In the genomic region with DNA sequence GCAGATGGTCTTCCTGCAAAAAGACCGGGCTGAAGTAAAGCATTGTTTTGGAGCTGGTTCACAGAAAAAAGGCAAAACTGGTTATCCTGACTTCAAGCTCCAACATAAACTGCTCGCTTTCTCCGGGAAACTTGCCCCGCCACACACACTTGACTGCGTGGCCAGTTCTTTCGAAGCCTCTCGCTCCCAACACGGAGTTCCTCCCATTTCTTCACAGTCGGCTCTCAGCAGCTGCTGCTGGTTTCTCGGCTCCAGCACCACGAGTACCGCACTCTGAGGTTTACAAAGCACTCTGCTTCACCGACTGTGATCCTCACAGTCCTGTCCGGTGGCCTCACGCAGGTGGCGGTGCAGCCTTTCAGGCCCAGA, we compare ENCODE assay signal across 8 cellular contexts. TPM values are rescaled to one million over a fixed set of nuclear protein-coding genes. Genes with fewer than 3 reads are reported as not detected.
DNase-seq lines count a peak whose midpoint lies in the region; ATAC-seq and TF ChIP-seq lines count a peak whose summit lies in the region.

No MANE protein-coding gene starts in this region.

- peak overlapping the region; percentile 86 to 99 for H3K27ac ChIP-seq in lung (ENCODE audit: low read depth in 1 of 2, low read length in 1 of 2)
- H3K27ac ChIP-seq in aorta (ENCODE audit: low read depth in 1 of 2, low read length in 2 of 2) = peak overlapping the region; percentile 20 to 57

- intact Hi-C loops in aorta (cut with DNase I) = loop anchor here (5.0 to 10.0 kb wide), 2 partner anchors 33 to 260 kb away; a partner anchor contains a TSS

- WGBS in lung, 2 donors = 1% methylated on average over 16 of the region's 16 CpGs
- 0% methylated on average over 16 of the region's 16 CpGs for WGBS in aorta, 2 donors

- peaks cover 0 to 3% of the 10 kb centered on the region in 2 donors for H3K4me1 ChIP-seq in lung (ENCODE audit: control insufficient read depth in 2 of 2, insufficient read depth in 2 of 2, low read length in 2 of 2)
- H3K4me1 ChIP-seq in aorta (ENCODE audit: control insufficient read depth in 1 of 2, insufficient read depth in 2 of 2, low read length in 2 of 2) = peaks cover 5 to 6% of the 10 kb centered on the region in 2 donors

- H3K36me3 ChIP-seq in lung (ENCODE audit: control insufficient read depth in 2 of 2, insufficient read depth in 2 of 2, low read length in 2 of 2) (peaks cover 3 to 10% of the 10 kb centered on the region in 2 donors), aorta (ENCODE audit: control insufficient read depth in 1 of 2, insufficient read depth in 2 of 2, low read length in 1 of 2) (peaks cover 0 to 3% of the 10 kb centered on the region in 2 donors)

- TF ChIP-seq CTCF in cardiac fibroblast (IDR thresholded peaks at IDR 0.05; ENCODE audit: low read depth, low read length) = no peak
- no peak for TF ChIP-seq CTCF in lung (IDR thresholded peaks at IDR 0.05; ENCODE audit: control extremely low read depth, extremely low read depth)

- H3K27me3 ChIP-seq in lung (ENCODE audit: control insufficient read depth, insufficient read depth) (no peaks in the 10 kb centered on the region), aorta (ENCODE audit: control insufficient read depth in 1 of 2, insufficient read depth in 2 of 2, low read length in 1 of 2) (no peaks in the 10 kb centered on the region)

- peak overlapping the region; percentile 85 for H3K4me3 ChIP-seq in Jurkat, Clone E6-1 (ENCODE audit: low read length)
- peak overlapping the region; percentile 76 to 84 for H3K4me3 ChIP-seq in cardiac fibroblast (replicated peaks in 1 of 2; ENCODE audit: low read depth in 2 of 2, low read length in 2 of 2)
- H3K4me3 ChIP-seq in lung = peak overlapping the region; percentile 84
- H3K4me3 ChIP-seq in aorta (ENCODE audit: low read length in 2 of 2) = peak overlapping the region; percentile 45 to 62

- DNase-seq in Jurkat, Clone E6-1 (ENCODE audit: low read depth, low spot score) = no peak
- DNase-seq in cardiac fibroblast (ENCODE audit: low read depth in 2 of 2) (no peak), lung (ENCODE audit: low spot score) (no peak), aorta (no peak), medulla oblongata (ENCODE audit: extremely low spot score) (no peak), NCI-H748 (lab: John Stamatoyannopoulos, UW; ENCODE audit: unreplicated experiment) (no peak), NCI-H187 (lab: John Stamatoyannopoulos, UW) (no peak)

- peak; percentile 36 for ATAC-seq in GM18498 (IDR thresholded peaks at IDR 0.05; ENCODE audit: unreplicated experiment)
- peak; percentile 39 for ATAC-seq in lung (ENCODE audit: insufficient read depth, low FRiP score)
- peak; percentile 67 for ATAC-seq in aorta (ENCODE audit: low FRiP score)

- H3K9me3 ChIP-seq in lung (ENCODE audit: control insufficient read depth in 2 of 2, insufficient read depth in 1 of 2, low read length in 1 of 2) (no peaks in the 10 kb centered on the region), aorta (ENCODE audit: control insufficient read depth, low read length) (no peaks in the 10 kb centered on the region)

RNA-seq across cellular contexts. Expression of a gene that starts 0.2 kb away (rescaled TPM):
- polyA plus RNA-seq in Jurkat, Clone E6-1 (2012; ENCODE audit: insufficient read depth, insufficient read length) = 103 TPM
- total RNA-seq in lung (1 to 10 TPM; 5.8 to 6.4 TPM), aorta (1 to 10 TPM; 4.3 to 6.2 TPM)
- polyA plus RNA-seq in lung (1 to 10 TPM; 2.3 to 2.4 TPM), aorta (1 to 10 TPM; 2.1 to 2.7 TPM)

RNA-seq across cellular contexts. Expression of a gene that starts 32.6 kb away (rescaled TPM):
- 129 TPM for polyA plus RNA-seq in Jurkat, Clone E6-1 (2012; ENCODE audit: insufficient read depth, insufficient read length)
- total RNA-seq in lung = 100 to 1,000 TPM; 103 to 136 TPM
- 10 to 100 TPM; 49.6 to 99.0 TPM for polyA plus RNA-seq in lung
- total RNA-seq in aorta = 100 to 1,000 TPM; 105 to 112 TPM
- 10 to 100 TPM; 19.8 to 61.4 TPM for polyA plus RNA-seq in aorta

RNA-seq across cellular contexts. Expression of a gene that starts 55.4 kb away (rescaled TPM):
- polyA plus RNA-seq in Jurkat, Clone E6-1 (2012; ENCODE audit: insufficient read depth, insufficient read length) = 0.42 TPM
- total RNA-seq in lung (not detected), aorta (not detected)
- polyA plus RNA-seq in lung (not detected), aorta (not detected)

RNA-seq across cellular contexts. Expression of a gene that starts 55.9 kb away (rescaled TPM):
- 98.9 TPM for polyA plus RNA-seq in Jurkat, Clone E6-1 (2012; ENCODE audit: insufficient read depth, insufficient read length)
- 10 to 100 TPM; 63.6 to 71.1 TPM for total RNA-seq in lung
- polyA plus RNA-seq in lung = 10 to 100 TPM; 36.7 to 84.8 TPM
- total RNA-seq in aorta = 10 to 100 TPM; 47.1 to 50.1 TPM
- polyA plus RNA-seq in aorta = 10 to 100 TPM; 55.4 to 59.7 TPM
